ENCODE assay signal across 24 cellular contexts in the genomic region with DNA sequence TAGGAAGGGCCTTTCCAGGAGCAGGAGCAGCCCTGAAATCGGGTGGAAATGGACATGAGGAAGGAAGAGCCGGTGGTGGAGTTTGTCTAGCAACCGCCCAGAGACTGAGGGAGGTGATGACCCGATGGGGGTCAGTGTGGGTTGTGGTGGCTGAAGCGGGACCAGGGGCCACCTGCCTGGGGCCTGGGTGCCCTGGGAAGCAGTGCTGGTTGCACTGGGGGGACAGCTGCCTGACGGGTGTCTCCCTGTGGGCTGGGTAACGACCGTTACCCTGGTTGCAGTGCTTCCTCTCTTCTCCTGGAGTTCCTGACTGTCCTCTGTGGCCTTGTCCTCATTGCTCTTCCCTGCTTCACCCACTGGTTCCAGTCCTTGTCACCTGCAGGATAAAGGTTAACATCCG. TPM values are rescaled to one million over a fixed set of nuclear protein-coding genes. Genes with fewer than 3 reads are reported as not detected.
"Had no signal": no experiment of that assay in that cellular context is flagged by ENCODE, and none has a peak within 500 bp of the region (broad histone marks: within the 10 kb centered on the region; RNA-seq: fewer than 3 reads in every experiment).

No MANE protein-coding gene starts in this region.

- H3K36me3 Mint-ChIP-seq: IgD-negative memory B cell had no signal

- DNase-seq: Kasumi-1, MM.1S, NCI-H1092 treated with DMSO at 0.1 percent for 48 hours, NCI-H1436, NCI-H187, NCI-H2029, NCI-H2081 treated with DMSO at 0.1 percent for 48 hours, NCI-H2171, NCI-H226, NCI-H446, NCI-H510A, NCI-H524 treated with DMSO at 0.1 percent for 48 hours, NCI-H69, NCI-H774, Right ventricle myocardium superior, RPMI8226, SIG-M5 had no signal

- H3K4me3 Mint-ChIP-seq: IgD-negative memory B cell had no signal

- H3K27ac ChIP-seq: HL-60, KMS-11, SJSA1, SK-N-MC had no signal

- H3K36me3 ChIP-seq: SJSA1 had no signal

- ATAC-seq: K562 had no signal

- H3K4me2 ChIP-seq: KMS-11 had no signal

- H3K4me3 ChIP-seq: K562, SJSA1, SK-N-MC had no signal

- H3K9me3 ChIP-seq: SJSA1 had no signal

- H3K27ac Mint-ChIP-seq: IgD-negative memory B cell had no signal

- H3K4me1 ChIP-seq: SJSA1 had no signal

- H3K9ac ChIP-seq: KMS-11 had no signal

- H3K27me3 ChIP-seq: SJSA1 had no signal

RNA-seq across cellular contexts. Expression of gene ZNF536, which starts 13.0 kb away (rescaled TPM):
- total RNA-seq: K562, M059J had no signal
- polyA plus RNA-seq: IgD-negative memory B cell, K562 had no signal
